ENCODE assay signal across 1 cellular context in the genomic region with DNA sequence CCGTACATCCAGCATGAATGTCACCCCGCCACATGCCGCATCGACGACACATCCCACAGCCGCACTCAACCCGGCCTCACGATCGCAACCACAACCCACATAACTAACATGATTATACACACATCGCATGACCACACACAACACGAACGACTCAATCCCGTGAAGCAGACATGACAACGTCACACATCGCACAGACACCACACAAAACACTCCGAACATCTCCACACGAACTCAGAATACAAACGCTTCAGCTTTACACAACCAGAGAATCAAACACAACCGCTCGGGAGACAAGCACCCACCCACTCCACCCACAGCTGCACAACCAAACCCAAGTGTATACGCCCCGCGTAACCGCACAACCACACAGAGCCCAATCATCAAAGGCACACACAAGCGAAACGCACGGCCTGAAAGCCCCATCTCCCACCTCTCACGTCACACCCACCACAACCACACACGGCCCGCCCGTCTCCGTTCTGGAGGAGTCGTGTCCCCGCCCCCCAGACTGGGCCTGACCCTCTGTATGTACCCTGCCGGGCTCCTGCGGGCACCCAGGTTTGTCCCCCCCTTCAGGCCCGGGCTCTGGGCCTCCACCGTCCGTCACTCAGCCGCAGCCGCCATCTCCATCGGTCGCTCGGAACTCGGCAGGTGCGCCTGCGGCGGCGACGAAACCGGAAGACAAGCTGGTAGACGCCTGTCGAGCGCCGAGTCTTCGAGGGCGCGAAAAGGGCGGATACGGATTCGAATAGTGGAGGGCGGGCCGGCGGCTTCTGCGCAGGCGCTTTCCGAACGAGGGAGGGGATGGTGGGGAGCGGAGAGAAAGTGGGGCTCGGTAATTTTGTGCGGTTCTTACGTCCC.
TF ChIP-seq lines count a peak whose summit lies in the region.

RBSN (minus strand) TSS at position 646 of the 861 bp plus-strand sequence. CDS start 3,028 bp downstream, outside the sequence.

TF ChIP-seq in GM12878, 131 proteins besides CTCF, POLR2A, EP300 and RAD21 (continued from another document):
- TF ChIP-seq BCLAF1 (IDR thresholded peaks at IDR 0.05) (no peak), LARP7 (IDR thresholded peaks at IDR 0.05) (peak; percentile 74), ATF7 (IDR thresholded peaks at IDR 0.05; ENCODE audit: low read depth) (peak; percentile 71), CHD2 (IDR thresholded peaks at IDR 0.05; ENCODE audit: borderline replicate concordance, low read depth, low read length) (peak; percentile 84)
TF ChIP-seq in GM12878: peak in this region for 80.
